ENCODE assay signal across 20 cellular contexts in genomic region chr6:33136310-33136895, GRCh38.
"Had no signal": no experiment of that assay in that cellular context is flagged by ENCODE, and none has a peak within 500 bp of the region (broad histone marks: within the 10 kb centered on the region; RNA-seq: fewer than 3 reads in every experiment).

No MANE protein-coding gene starts in this region.

- H3K36me3 ChIP-seq: gastrocnemius medialis, heart right ventricle, ovary, prostate gland, right lobe of liver, tibial artery, upper lobe of left lung, uterus had no signal

- H3K27me3 ChIP-seq: gastrocnemius medialis, ovary, right lobe of liver, upper lobe of left lung, uterus had no signal

- H3K4me3 Mint-ChIP-seq: naive thymus-derived CD4-positive, alpha-beta T cell; stimulated activated memory B cell treated with anti-CD40 and anti-IgM and Interleukin-4, amounts not matched to agents 10 μg/mL and 1 μg/mL and 100 μg/mL, for 72 hours; stimulated activated naive CD8-positive, alpha-beta T cell treated with anti-CD3 and anti-CD28 coated beads, Interleukin-15, Interleukin-2, amounts not matched to agents 100 ng/mL and 50 ng/mL, for 24 hours had no signal

- ATAC-seq: gastrocnemius medialis; heart right ventricle; left lobe of liver; naive thymus-derived CD4-positive, alpha-beta T cell; right lobe of liver; stimulated activated memory B cell treated with anti-CD40 and anti-IgM and Interleukin-4, amounts not matched to agents 10 μg/mL and 1 μg/mL and 100 μg/mL, for 72 hours had no signal

- H3K4me3 ChIP-seq: coronary artery, dorsolateral prefrontal cortex, gastrocnemius medialis, heart right ventricle, ovary, prostate gland, right lobe of liver, tibial artery, upper lobe of left lung, uterus had no signal

- H3K4me1 ChIP-seq: gastrocnemius medialis, heart right ventricle, prostate gland, right lobe of liver, tibial artery, upper lobe of left lung, uterus had no signal

- H3K36me3 Mint-ChIP-seq: naive thymus-derived CD4-positive, alpha-beta T cell; stimulated activated memory B cell treated with anti-CD40 and anti-IgM and Interleukin-4, amounts not matched to agents 10 μg/mL and 1 μg/mL and 100 μg/mL, for 72 hours had no signal

- DNase-seq: dorsolateral prefrontal cortex; effector CD8-positive, alpha-beta T cell; gastrocnemius medialis; heart right ventricle; hypothalamus; kidney glomerular epithelial cell; mammary epithelial cell; naive thymus-derived CD4-positive, alpha-beta T cell; ovary; right lobe of liver; stimulated activated CD4-positive, alpha-beta T cell treated with anti-CD3 and anti-CD28 coated beads, Interleukin-4, amount 100 ng/mL, for 1 hour; stimulated activated CD8-positive, alpha-beta memory T cell treated with anti-CD3 and anti-CD28 coated beads, Interleukin-4, amount 100 ng/mL, for 48 hours; tibial artery; upper lobe of left lung; uterus had no signal

- H3K9me3 Mint-ChIP-seq: naive thymus-derived CD4-positive, alpha-beta T cell; stimulated activated memory B cell treated with anti-CD40 and anti-IgM and Interleukin-4, amounts not matched to agents 10 μg/mL and 1 μg/mL and 100 μg/mL, for 72 hours; stimulated activated naive CD8-positive, alpha-beta T cell treated with anti-CD3 and anti-CD28 coated beads, Interleukin-15, Interleukin-2, amounts not matched to agents 100 ng/mL and 50 ng/mL, for 24 hours had no signal

- H3K27ac Mint-ChIP-seq: naive thymus-derived CD4-positive, alpha-beta T cell; stimulated activated memory B cell treated with anti-CD40 and anti-IgM and Interleukin-4, amounts not matched to agents 10 μg/mL and 1 μg/mL and 100 μg/mL, for 72 hours; stimulated activated naive CD8-positive, alpha-beta T cell treated with anti-CD3 and anti-CD28 coated beads, Interleukin-15, Interleukin-2, amounts not matched to agents 100 ng/mL and 50 ng/mL, for 24 hours had no signal

- H3K9me3 ChIP-seq: gastrocnemius medialis, heart right ventricle, ovary, prostate gland, right lobe of liver, tibial artery, upper lobe of left lung, uterus had no signal
